In the genomic region with DNA sequence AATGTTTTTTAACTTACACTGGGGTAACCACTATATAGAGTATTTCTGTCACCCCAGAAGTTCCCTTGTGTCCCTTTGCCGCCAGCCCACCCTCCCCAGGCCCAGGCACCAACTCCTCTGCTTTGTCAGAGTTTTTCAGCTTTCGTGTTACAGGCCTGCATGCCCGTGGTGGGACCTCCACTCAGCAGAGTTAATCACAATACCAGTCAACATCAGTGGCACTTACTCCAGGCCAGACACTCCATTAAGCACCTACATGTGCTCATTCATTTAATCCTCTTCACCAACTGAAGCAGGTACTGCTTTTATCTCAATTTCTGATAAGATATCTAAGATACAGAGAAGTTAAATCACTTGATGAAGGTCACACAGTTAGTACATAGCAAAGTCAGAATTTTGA, we compare ENCODE assay signal across 25 cellular contexts.
DNase-seq lines count a peak whose midpoint lies in the region; ATAC-seq, FAIRE-seq and TF ChIP-seq lines count a peak whose summit lies in the region.
"Had no signal": no experiment of that assay in that cellular context is flagged by ENCODE, and none has a peak within 500 bp of the region (broad histone marks: within the 10 kb centered on the region; RNA-seq: fewer than 3 reads in every experiment).

No MANE protein-coding gene starts in this region.

- TF ChIP-seq CTCF in osteocyte (IDR thresholded peaks at IDR 0.05) (no peak), type B pancreatic cell (conservative IDR thresholded peaks at IDR 0.05) (no peak), GM10248 (IDR thresholded peaks at IDR 0.05; ENCODE audit: control extremely low read depth, extremely low read depth, low read depth, missing control alignments) (no peak)

- no peaks in the 10 kb centered on the region for H3K27me3 Mint-ChIP-seq in activated CD4-positive, alpha-beta T cell treated with anti-CD3 and anti-CD28 coated beads, Interleukin-2, amount 10 ng/mL, durations not matched to agents 24 days and 14 days
- H3K27me3 Mint-ChIP-seq in osteocyte (ENCODE audit: unreplicated experiment) = no peaks in the 10 kb centered on the region
- peaks cover 4% of the 10 kb centered on the region for H3K27me3 Mint-ChIP-seq in type B pancreatic cell
- H3K27me3 Mint-ChIP-seq: central memory CD8-positive, alpha-beta T cell had no signal

- POLR2A ChIA-PET in GM10248 (lab: Yijun Ruan, JAX) = no interaction called here

- no peak for DNase-seq in activated CD4-positive, alpha-beta T cell treated with anti-CD3 and anti-CD28 coated beads, Interleukin-2, amount 10 ng/mL, durations not matched to agents 24 days and 14 days
- no peak for DNase-seq in activated CD4-positive, alpha-beta T cell treated with anti-CD3 and anti-CD28 coated beads, Interleukin-2, amount 50 U/mL, for 4 hours
- DNase-seq in NCI-H82 treated with DMSO at 0.1 percent for 48 hours (lab: John Stamatoyannopoulos, UW; ENCODE audit: unreplicated experiment) = peak; percentile 51
- DNase-seq in activated naive CD4-positive, alpha-beta T cell treated with anti-CD3 and anti-CD28 coated beads, Interleukin-2, amount 50 U/mL, for 72 hours (ENCODE audit: low spot score in 2 of 2) = no peak
- no peak for DNase-seq in osteocyte (ENCODE audit: extremely low spot score, unreplicated experiment)
- no peak for DNase-seq in GM19239 (ENCODE audit: insufficient read length, low spot score)
- DNase-seq in type B pancreatic cell (ENCODE audit: extremely low spot score, unreplicated experiment) = no peak
- DNase-seq in GM10248 (ENCODE audit: extremely low spot score) = no peak
- DNase-seq: activated CD4-positive, alpha-beta T cell treated with anti-CD3 and anti-CD28 coated beads, Interleukin-2, amount 50 U/mL, for 1 hour; aorta; DMS79 treated with DMSO at 0.1 percent for 48 hours; foreskin fibroblast; immature natural killer cell; Karpas-422; left ventricle myocardium inferior; NCI-H1092 treated with DMSO at 0.1 percent for 48 hours; NCI-H2081 treated with DMSO at 0.1 percent for 48 hours; NCI-H510A; psoas muscle; stimulated activated CD4-positive, alpha-beta T cell treated with anti-CD3 and anti-CD28 coated beads, Interleukin-2, amount 100 ng/mL, for 48 hours; upper lobe of left lung had no signal

- peaks cover 4% of the 10 kb centered on the region for H3K9me3 Mint-ChIP-seq in activated CD4-positive, alpha-beta T cell treated with anti-CD3 and anti-CD28 coated beads, Interleukin-2, amount 10 ng/mL, durations not matched to agents 24 days and 14 days
- H3K9me3 Mint-ChIP-seq in activated naive CD4-positive, alpha-beta T cell treated with anti-CD3 and anti-CD28 coated beads, Interleukin-2, amount 50 U/mL, for 72 hours = no peaks in the 10 kb centered on the region
- H3K9me3 Mint-ChIP-seq in osteocyte (ENCODE audit: unreplicated experiment) (no peaks in the 10 kb centered on the region), type B pancreatic cell (no peaks in the 10 kb centered on the region)
- H3K9me3 Mint-ChIP-seq: central memory CD8-positive, alpha-beta T cell; immature natural killer cell; neural progenitor cell had no signal

- ATAC-seq in activated naive CD4-positive, alpha-beta T cell treated with anti-CD3 and anti-CD28 coated beads, Interleukin-2, amount 50 U/mL, for 72 hours = no peak
- ATAC-seq: psoas muscle had no signal

- no peaks in the 10 kb centered on the region for H3K36me3 Mint-ChIP-seq in activated CD4-positive, alpha-beta T cell treated with anti-CD3 and anti-CD28 coated beads, Interleukin-2, amount 10 ng/mL, durations not matched to agents 24 days and 14 days (ENCODE audit: low read depth)
- no peaks in the 10 kb centered on the region for H3K36me3 Mint-ChIP-seq in activated naive CD4-positive, alpha-beta T cell treated with anti-CD3 and anti-CD28 coated beads, Interleukin-2, amount 50 U/mL, for 72 hours
- no peaks in the 10 kb centered on the region for H3K36me3 Mint-ChIP-seq in osteocyte (ENCODE audit: unreplicated experiment)
- H3K36me3 Mint-ChIP-seq in type B pancreatic cell = no peaks in the 10 kb centered on the region
- H3K36me3 Mint-ChIP-seq: immature natural killer cell, neural progenitor cell had no signal

- intact Hi-C loops in activated CD4-positive, alpha-beta T cell treated with anti-CD3 and anti-CD28 coated beads, Interleukin-2, amount 10 ng/mL, durations not matched to agents 24 days and 14 days (cut with micrococcal nuclease) = no loop called here

- FAIRE-seq in GM19239 (lab: Jason Lieb, UNC) = no peak
- FAIRE-seq: HTR-8/SVneo, TTC549 had no signal

- H3K4me3 Mint-ChIP-seq in activated CD4-positive, alpha-beta T cell treated with anti-CD3 and anti-CD28 coated beads, Interleukin-2, amount 10 ng/mL, durations not matched to agents 24 days and 14 days = peak overlapping the region; percentile 61
- H3K4me3 Mint-ChIP-seq in osteocyte (ENCODE audit: unreplicated experiment) (no peak overlapping the region), type B pancreatic cell (no peak overlapping the region)
- H3K4me3 Mint-ChIP-seq: central memory CD8-positive, alpha-beta T cell; immature natural killer cell; neural progenitor cell had no signal

- peak overlapping the region; percentile 96 for H3K27ac Mint-ChIP-seq in activated CD4-positive, alpha-beta T cell treated with anti-CD3 and anti-CD28 coated beads, Interleukin-2, amount 10 ng/mL, durations not matched to agents 24 days and 14 days
- H3K27ac Mint-ChIP-seq in activated naive CD4-positive, alpha-beta T cell treated with anti-CD3 and anti-CD28 coated beads, Interleukin-2, amount 50 U/mL, for 72 hours = peak overlapping the region; percentile 70 to 98
- H3K27ac Mint-ChIP-seq in osteocyte (ENCODE audit: unreplicated experiment) (peak overlapping the region; percentile 73), type B pancreatic cell (no peak overlapping the region)
- H3K27ac Mint-ChIP-seq: immature natural killer cell, neural progenitor cell had no signal

- CTCF ChIA-PET in GM10248 (lab: Yijun Ruan, JAX) = interaction anchor here (1.0 kb wide), 1 partner anchor 21 kb away, joined by 3 read pairs; no protein-coding TSS in a partner anchor

- peaks cover 82% of the 10 kb centered on the region for H3K4me1 Mint-ChIP-seq in activated CD4-positive, alpha-beta T cell treated with anti-CD3 and anti-CD28 coated beads, Interleukin-2, amount 10 ng/mL, durations not matched to agents 24 days and 14 days
- H3K4me1 Mint-ChIP-seq in osteocyte (ENCODE audit: unreplicated experiment) = peaks cover 29% of the 10 kb centered on the region
- peaks cover 12% of the 10 kb centered on the region for H3K4me1 Mint-ChIP-seq in type B pancreatic cell (ENCODE audit: unreplicated experiment)
- H3K4me1 Mint-ChIP-seq: central memory CD8-positive, alpha-beta T cell had no signal
